Comparison of ENCODE assay signal across 8 cellular contexts in genomic region chr13:110716235-110716505, GRCh38. TPM values are rescaled to one million over a fixed set of nuclear protein-coding genes. Genes with fewer than 3 reads are reported as not detected.
A peak's percentile ranks its signal among the peaks of the same experiment; 100 is the strongest.
DNase-seq lines count a peak whose midpoint lies in the region; TF ChIP-seq lines count a peak whose summit lies in the region.

No MANE protein-coding gene starts in this region.

- no peaks in the 10 kb centered on the region for H3K9me3 ChIP-seq in CD8-positive, alpha-beta memory T cell (ENCODE audit: low read length)

- peak overlapping the region; percentile 95 to 100 (median 99) for H3K4me3 Mint-ChIP-seq in CD8-positive, alpha-beta memory T cell
- peak overlapping the region; percentile 98 to 100 (median 99) for H3K4me3 Mint-ChIP-seq in brain

- H3K9me3 Mint-ChIP-seq in CD8-positive, alpha-beta memory T cell, result peaks cover 0 to 6% (median 0%) of the 10 kb centered on the region in 5 donors
- H3K9me3 Mint-ChIP-seq in brain, result peaks cover 0 to 3% (median 0%) of the 10 kb centered on the region in 5 experiments

- H3K36me3 Mint-ChIP-seq in CD8-positive, alpha-beta memory T cell, result peaks cover 0 to 40% (median 3%) of the 10 kb centered on the region in 3 donors
- H3K36me3 Mint-ChIP-seq in brain, result peaks cover 24% of the 10 kb centered on the region

- peak overlapping the region; percentile 70 for H3K4me3 ChIP-seq in CD8-positive, alpha-beta memory T cell (ENCODE audit: low read length)

- peak overlapping the region in 6 of 8 donors; percentile 1 to 82 (median 72) for H3K27ac Mint-ChIP-seq in CD8-positive, alpha-beta memory T cell
- peak overlapping the region; percentile 62 to 100 (median 78) for H3K27ac Mint-ChIP-seq in brain

- peaks cover 0 to 11% of the 10 kb centered on the region in 2 donors for H3K27me3 Mint-ChIP-seq in CD8-positive, alpha-beta memory T cell
- H3K27me3 Mint-ChIP-seq in brain, result peaks cover 10% of the 10 kb centered on the region

- peak overlapping the region; percentile 67 for H3K27ac ChIP-seq in CD8-positive, alpha-beta memory T cell (ENCODE audit: low read depth, low read length)
- peak overlapping the region; percentile 89 for H3K27ac ChIP-seq in layer of hippocampus (ENCODE audit: low read depth, low read length)
- H3K27ac ChIP-seq in temporal lobe (ENCODE audit: low read depth, low read length), result peak overlapping the region; percentile 88

- CTCF ChIA-PET in CD8-positive, alpha-beta memory T cell (lab: Charles Lee), result interaction anchor here (0.9 to 1.8 kb wide), 4 partner anchors 13 to 199 kb away, joined by 3 to 5 read pairs (median 4); partner anchors contain the start of gene ANKRD10

- peaks cover 30 to 40% (median 39%) of the 10 kb centered on the region in 3 donors for H3K4me1 Mint-ChIP-seq in CD8-positive, alpha-beta memory T cell
- H3K4me1 Mint-ChIP-seq in brain, result peaks cover 38% of the 10 kb centered on the region

- peaks cover 7% of the 10 kb centered on the region for H3K36me3 ChIP-seq in CD8-positive, alpha-beta memory T cell (ENCODE audit: insufficient read depth, low read length)

- POLR2A ChIA-PET in CD8-positive, alpha-beta memory T cell (lab: Charles Lee), result interaction anchor here (1.0 kb wide), 1 partner anchor 101 kb away, joined by 3 read pairs; the partner anchor contains the start of gene NAXD

- H3K27me3 ChIP-seq in CD8-positive, alpha-beta memory T cell (ENCODE audit: insufficient read depth, low read length, poor library complexity, severe bottlenecking), result no peaks in the 10 kb centered on the region
- H3K27me3 ChIP-seq in layer of hippocampus (ENCODE audit: control insufficient read depth, insufficient read depth, low read length), result no peaks in the 10 kb centered on the region

- peaks cover 30% of the 10 kb centered on the region for H3K4me1 ChIP-seq in CD8-positive, alpha-beta memory T cell (ENCODE audit: insufficient read depth, low read length)

- peak in 1 of 5 donors; percentile 4 for DNase-seq in CD8-positive, alpha-beta memory T cell
- DNase-seq in LoVo (ENCODE audit: low spot score) (peak; percentile 34), SKM-1 (lab: John Stamatoyannopoulos, UW; ENCODE audit: unreplicated experiment) (no peak), iPS-NIHi11 (ENCODE audit: low spot score) (no peak)
- DNase-seq in activated CD4-positive, alpha-beta T cell treated with anti-CD3 and anti-CD28 coated beads, Interleukin-2, amount 50 U/mL, for 1 hour, result no peak

- TF ChIP-seq CTCF in brain (conservative IDR thresholded peaks at IDR 0.05), result no peak

RNA-seq across cellular contexts. Expression of gene ING1, which starts 2.7 kb away (rescaled TPM):
- total RNA-seq in CD8-positive, alpha-beta memory T cell, result 10 to 100 TPM; 16.6 to 16.9 TPM
- 18.5 TPM for polyA plus RNA-seq in CD8-positive, alpha-beta memory T cell
- polyA plus RNA-seq in brain (ENCODE audit: insufficient read depth, low read depth, low replicate concordance), result 24.8 TPM
- total RNA-seq in temporal lobe, result 12.8 TPM

RNA-seq across cellular contexts. Expression of gene CARS2, which starts 10.3 kb away (rescaled TPM):
- total RNA-seq in CD8-positive, alpha-beta memory T cell, result 10 to 100 TPM; 84.5 to 84.9 TPM
- polyA plus RNA-seq in CD8-positive, alpha-beta memory T cell, result 39.2 TPM
- polyA plus RNA-seq in brain (ENCODE audit: insufficient read depth, low read depth, low replicate concordance), result 59.4 TPM
- total RNA-seq in temporal lobe, result 36.1 TPM
